Comparison of ENCODE assay signal across 27 cellular contexts in the genomic region with DNA sequence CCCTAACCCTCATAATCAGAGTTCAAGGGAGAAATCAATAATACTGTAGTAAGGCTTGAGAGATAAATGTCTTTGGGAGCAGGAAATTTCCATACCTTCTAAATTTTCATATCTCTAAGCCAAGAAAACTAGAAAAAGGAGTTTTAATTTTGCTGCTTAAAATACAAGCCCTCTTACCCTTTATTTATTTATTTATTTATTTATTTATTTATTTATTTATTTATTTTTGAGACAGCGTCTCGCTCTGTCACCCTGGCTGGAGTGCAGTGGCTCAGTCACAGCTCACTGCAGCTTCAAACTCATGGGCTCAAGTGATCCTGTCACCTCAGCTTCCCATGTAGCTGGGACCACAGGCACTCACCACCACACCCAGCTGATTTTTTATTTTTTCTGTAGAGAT.
"Had no signal": no experiment of that assay in that cellular context is flagged by ENCODE, and none has a peak within 500 bp of the region (broad histone marks: within the 10 kb centered on the region; RNA-seq: fewer than 3 reads in every experiment).

No MANE protein-coding gene starts in this region.

- FAIRE-seq: urothelium cell line had no signal

- H3K4me1 ChIP-seq: stomach, suprapubic skin, testis, thyroid gland, tibial artery, tibial nerve, transverse colon, upper lobe of left lung, upper lobe of right lung, uterus, vagina had no signal

- H3K9me3 ChIP-seq: stomach, suprapubic skin, testis, thoracic aorta, thyroid gland, tibial artery, tibial nerve, transverse colon, upper lobe of left lung, upper lobe of right lung, uterus, vagina had no signal

- ATAC-seq: stimulated activated effector memory CD8-positive, alpha-beta T cell treated with anti-CD3 and anti-CD28 coated beads, Interleukin-12 subunit alpha, Interleukin-12 subunit beta, amount 100 ng/mL, for 72 hours; stimulated activated memory B cell treated with anti-CD40 and anti-IgM and Interleukin-4, amounts not matched to agents 10 μg/mL and 1 μg/mL and 100 μg/mL, for 72 hours; stimulated activated naive B cell treated with anti-CD40 and anti-IgM and Interleukin-4, amounts not matched to agents 10 μg/mL and 1 μg/mL and 100 μg/mL, for 72 hours; stimulated activated naive CD8-positive, alpha-beta T cell treated with anti-CD3 and anti-CD28 coated beads, Interleukin-15, amount 100 ng/mL, for 72 hours; stimulated activated naive CD8-positive, alpha-beta T cell treated with anti-CD3 and anti-CD28 coated beads, Interleukin-15, Interleukin-2, amounts not matched to agents 100 U/mL and 50 U/mL, for 24 hours; upper lobe of right lung had no signal

- H3K36me3 ChIP-seq: stomach, suprapubic skin, thoracic aorta, thyroid gland, tibial artery, tibial nerve, transverse colon, upper lobe of left lung, upper lobe of right lung, uterus, vagina had no signal

- DNase-seq: stimulated activated CD4-positive, alpha-beta T cell treated with anti-CD3 and anti-CD28 coated beads, Interleukin-2, amount 100 ng/mL, for 48 hours; stimulated activated CD4-positive, alpha-beta T cell treated with anti-CD3 and anti-CD28 coated beads, Interleukin-4, amount 100 ng/mL, for 1 hour; stimulated activated CD4-positive, alpha-beta T cell treated with anti-CD3 and anti-CD28 coated beads, Interleukin-4, amount 100 ng/mL, for 24 hours; stimulated activated CD4-positive, alpha-beta T cell treated with anti-CD3 and anti-CD28 coated beads, Interleukin-4, amount 100 ng/mL, for 4 hours; stimulated activated CD8-positive, alpha-beta memory T cell treated with anti-CD3 and anti-CD28 coated beads, Interleukin-4, amount 100 ng/mL, for 48 hours; stimulated activated naive B cell treated with anti-CD40 and anti-IgM and Interleukin-4, amounts not matched to agents 10 μg/mL and 1 μg/mL and 100 μg/mL, for 72 hours; stimulated activated naive CD4-positive, alpha-beta T cell; stimulated activated naive CD4-positive, alpha-beta T cell treated with Interleukin-2 at 50 U/mL for 16 hours; stimulated activated naive CD8-positive, alpha-beta T cell treated with anti-CD3 and anti-CD28 coated beads, Interleukin-15, amount 100 ng/mL, for 72 hours; stimulated activated naive CD8-positive, alpha-beta T cell treated with anti-CD3 and anti-CD28 coated beads, Interleukin-15, Interleukin-2, amounts not matched to agents 100 U/mL and 50 U/mL, for 24 hours; stomach; substantia nigra; testis; thyroid gland; tibial artery; transverse colon; trophoblast cell; upper lobe of left lung; upper lobe of right lung; uterus had no signal

- H3K4me3 ChIP-seq: stomach, suprapubic skin, testis, thoracic aorta, thyroid gland, tibial artery, tibial nerve, transverse colon, upper lobe of left lung, upper lobe of right lung, uterus, vagina had no signal

- H3K27ac ChIP-seq: stomach, suprapubic skin, testis, thoracic aorta, thyroid gland, tibial artery, tibial nerve, transverse colon, upper lobe of left lung, upper lobe of right lung, uterus, vagina had no signal
